In the genomic region with DNA sequence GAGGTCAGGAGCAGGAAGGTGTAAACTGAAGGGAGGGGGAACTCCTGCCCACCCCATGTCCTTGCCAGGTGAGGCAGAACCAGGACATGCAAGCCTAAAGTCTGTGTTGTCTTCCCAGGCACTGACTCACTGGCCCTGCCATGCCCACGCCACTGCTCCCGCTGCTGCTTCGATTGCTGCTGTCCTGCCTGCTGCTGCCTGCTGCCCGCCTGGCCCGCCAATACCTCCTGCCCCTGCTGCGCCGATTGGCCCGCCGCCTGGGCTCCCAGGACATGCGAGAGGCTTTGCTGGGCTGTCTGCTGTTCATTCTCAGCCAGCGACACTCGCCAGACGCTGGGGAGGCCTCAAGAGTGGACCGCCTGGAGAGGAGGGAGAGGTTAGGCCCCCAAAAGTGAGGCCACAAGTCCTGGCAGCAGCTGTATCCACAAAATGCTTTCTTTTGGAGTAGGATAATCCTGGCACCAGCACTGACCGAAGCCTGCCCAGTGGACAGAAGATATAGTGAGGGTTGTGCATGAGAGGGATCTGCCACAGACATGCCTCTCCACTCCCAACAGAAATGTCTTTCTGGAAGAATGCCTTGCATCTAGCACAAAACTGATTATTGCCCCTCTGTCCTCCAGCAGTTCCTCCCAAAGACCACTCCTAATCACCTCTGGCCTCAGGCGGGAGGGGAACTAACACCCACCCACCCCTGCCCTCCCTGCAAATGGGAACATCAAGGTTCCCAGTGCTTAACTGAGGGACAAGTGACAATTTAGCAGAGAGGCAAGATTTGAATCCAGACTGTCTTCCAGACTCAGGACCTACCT, we compare ENCODE assay signal across 8 cellular contexts. TPM values are rescaled to one million over a fixed set of nuclear protein-coding genes. Genes with fewer than 3 reads are reported as not detected.
DNase-seq lines count a peak whose midpoint lies in the region; ATAC-seq and TF ChIP-seq lines count a peak whose summit lies in the region.
"Had no signal": no experiment of that assay in that cellular context is flagged by ENCODE, and none has a peak within 500 bp of the region (broad histone marks: within the 10 kb centered on the region; RNA-seq: fewer than 3 reads in every experiment).

No MANE protein-coding gene starts in this region.

- H3K36me3 ChIP-seq in KMS-11 (ENCODE audit: insufficient read depth), result no peaks in the 10 kb centered on the region
- H3K36me3 ChIP-seq in mammary epithelial cell (ENCODE audit: insufficient read depth, low read length), result peaks cover 2% of the 10 kb centered on the region
- no peaks in the 10 kb centered on the region for H3K36me3 ChIP-seq in liver (ENCODE audit: control insufficient read depth in 4 of 4, insufficient read depth in 3 of 4, low read depth in 1 of 4, low read length in 3 of 4)
- H3K36me3 ChIP-seq in transverse colon, result no peaks in the 10 kb centered on the region

- peak in 1 of 2 donors; percentile 17 for TF ChIP-seq RAD21 in liver (IDR thresholded peaks at IDR 0.05)

- CTCF ChIA-PET in mammary epithelial cell (lab: Charles Lee; ENCODE audit: low non-redundant PET), result no interaction called here

- H3K79me2 ChIP-seq in KMS-11 (ENCODE audit: insufficient read depth, low read depth) (no peaks in the 10 kb centered on the region), mammary epithelial cell (ENCODE audit: insufficient read depth, low read length) (no peaks in the 10 kb centered on the region)

- no peak for TF ChIP-seq EP300 in transverse colon (IDR thresholded peaks at IDR 0.05; ENCODE audit: low read depth)

- no peaks in the 10 kb centered on the region for H3K27me3 ChIP-seq in KMS-11 (ENCODE audit: insufficient read depth, low read depth)
- H3K27me3 ChIP-seq in mammary epithelial cell (ENCODE audit: insufficient read depth, low read length), result no peaks in the 10 kb centered on the region
- no peaks in the 10 kb centered on the region for H3K27me3 ChIP-seq in liver (ENCODE audit: control insufficient read depth in 4 of 4, insufficient read depth in 4 of 4, low read length in 3 of 4)
- H3K27me3 ChIP-seq in transverse colon, result no peaks in the 10 kb centered on the region

- H3K27ac ChIP-seq in KMS-11 (no peak overlapping the region), mammary epithelial cell (ENCODE audit: insufficient read depth, low read depth, low read length) (no peak overlapping the region), liver (ENCODE audit: low read depth in 1 of 2, low read length in 2 of 2) (peak overlapping the region; percentile 82 to 92), transverse colon (peak overlapping the region; percentile 48 to 94 (median 86))

- H3K9me3 ChIP-seq in mammary epithelial cell (replicated peaks; ENCODE audit: insufficient read depth, low read length) (no peaks in the 10 kb centered on the region), liver (ENCODE audit: control insufficient read depth in 4 of 4, low read length in 3 of 4) (no peaks in the 10 kb centered on the region), transverse colon (no peaks in the 10 kb centered on the region)

- in situ Hi-C loops in mammary epithelial cell (cut with MboI; ENCODE audit: low sequenced_read_pairs in 2 of 2), result no loop called here
- in situ Hi-C loops in transverse colon (cut with MboI; ENCODE audit: low pct_ligation_motif_present in 1 of 4, low pct_unique_long_range_greater_than_20kb in 1 of 4, low sequenced_read_pairs in 3 of 4), result no loop called here

- no peak for TF ChIP-seq POLR2A in transverse colon (IDR thresholded peaks at IDR 0.05)

- H4K20me1 ChIP-seq in KMS-11 (ENCODE audit: insufficient read depth) (no peaks in the 10 kb centered on the region), mammary epithelial cell (ENCODE audit: insufficient read depth, low read length) (no peaks in the 10 kb centered on the region)

- BruUV-seq in mammary epithelial cell (replicated peaks; lab: Mats Ljungman, UMichigan), result no TSS peak

- H3K9ac ChIP-seq in KMS-11, result no peak overlapping the region
- H3K9ac ChIP-seq in mammary epithelial cell (ENCODE audit: insufficient read depth, low read length), result no peak overlapping the region
- H3K9ac ChIP-seq in liver (ENCODE audit: low read depth in 1 of 2, low read length in 2 of 2), result peak overlapping the region in 1 of 2 donors; percentile 9

- no peak for TF ChIP-seq CTCF in KMS-11 (conservative IDR thresholded peaks at IDR 0.05; ENCODE audit: low read depth, low read length)
- no peak for TF ChIP-seq CTCF in mammary epithelial cell (conservative IDR thresholded peaks at IDR 0.05 in 1 of 2, IDR thresholded peaks at IDR 0.05 in 1 of 2; ENCODE audit: extremely low read depth in 1 of 2, insufficient read depth in 1 of 2, low read depth in 1 of 2, low read length in 2 of 2)
- no peak for TF ChIP-seq CTCF in liver (IDR thresholded peaks at IDR 0.05; ENCODE audit: low read depth, low read length, missing input control)
- no peak for TF ChIP-seq CTCF in transverse colon (IDR thresholded peaks at IDR 0.05)

- H3K4me2 ChIP-seq in KMS-11 (peak overlapping the region; percentile 93), mammary epithelial cell (ENCODE audit: insufficient read depth, low read depth, low read length) (peak overlapping the region; percentile 58)

- WGBS in mammary epithelial cell (ENCODE audit: low coverage, missing lambda C conversion rate), result 17% methylated on average over 7 of the region's 16 CpGs
- WGBS in liver, result 35% methylated on average over 16 of the region's 16 CpGs
- 70 to 100% methylated on average over 1 to 16 of the region's 16 CpGs for WGBS in transverse colon (ENCODE audit: low coverage in 1 of 2), 2 donors

- H3K4me3 ChIP-seq in KMS-11 (IDR thresholded peaks at IDR 0.05; ENCODE audit: insufficient read depth, low read depth, low read length) (no peak overlapping the region), mammary epithelial cell (replicated peaks in 1 of 3; ENCODE audit: insufficient read depth in 1 of 3, low read depth in 2 of 3, low read length in 3 of 3) (no peak overlapping the region), liver (ENCODE audit: low read depth in 1 of 3, low read length in 3 of 3) (no peak overlapping the region), transverse colon (no peak overlapping the region)

- H2AFZ ChIP-seq in KMS-11 (ENCODE audit: low read depth) (no peak overlapping the region), mammary epithelial cell (ENCODE audit: low read depth, low read length) (peak overlapping the region; percentile 85)

- dilution Hi-C loops in mammary epithelial cell (cut with HindIII; ENCODE audit: low sequenced_read_pairs), result no loop called here

- ATAC-seq in GM21367 (IDR thresholded peaks at IDR 0.05; ENCODE audit: unreplicated experiment) (no peak), GM18870 (IDR thresholded peaks at IDR 0.05; ENCODE audit: unreplicated experiment) (no peak)

- peak; percentile 74 for DNase-seq in mammary epithelial cell
- peak; percentile 42 for DNase-seq in transverse colon
- no peak for DNase-seq in GOT3 (lab: John Stamatoyannopoulos, UW)
- DNase-seq: stimulated activated CD4-positive, alpha-beta T cell treated with anti-CD3 and anti-CD28 coated beads, Interleukin-4, amount 100 ng/mL, for 1 hour had no signal

- H3K4me1 ChIP-seq in KMS-11 (ENCODE audit: low read depth, poor library complexity, severe bottlenecking) (peaks cover 48% of the 10 kb centered on the region), mammary epithelial cell (ENCODE audit: insufficient read depth, low read length) (peaks cover 30% of the 10 kb centered on the region), liver (ENCODE audit: control insufficient read depth in 4 of 4, insufficient read depth in 4 of 4, low read length in 3 of 4) (peaks cover 32 to 59% (median 41%) of the 10 kb centered on the region in 4 donors), transverse colon (peaks cover 24 to 62% (median 48%) of the 10 kb centered on the region in 4 donors)

- intact Hi-C loops in mammary epithelial cell (cut with micrococcal nuclease) (no loop called here), transverse colon (cut with DNase I; ENCODE audit: low total_unique reads) (no loop called here)

TF ChIP-seq in liver, 16 proteins besides CTCF, POLR2A, EP300 and RAD21:
- peak; percentile 21 for TF ChIP-seq YY1 (IDR thresholded peaks at IDR 0.05)
- TF ChIP-seq RXRA (IDR thresholded peaks at IDR 0.05), result peak in 1 of 2 donors; percentile 36
- peak in 1 of 2 donors; percentile 32 for TF ChIP-seq HNF4A (conservative IDR thresholded peaks at IDR 0.05)
- TF ChIP-seq FOXA1 (IDR thresholded peaks at IDR 0.05), result no peak
TF ChIP-seq in liver: peak in this region for 3.

RNA-seq across cellular contexts. Expression of a gene that starts 0.8 kb away (rescaled TPM):
- under 1 TPM in 1 of 2 donors, not detected in 1; 0.17 TPM for total RNA-seq in mammary epithelial cell
- polyA plus RNA-seq in mammary epithelial cell, result 0.12 TPM
- polyA minus RNA-seq in mammary epithelial cell, result not detected
- not detected for total RNA-seq in liver
- under 1 TPM in 1 of 2 donors, not detected in 1; 0.14 TPM for polyA plus RNA-seq in liver
- total RNA-seq in transverse colon, result under 1 TPM in 1 of 4 donors, not detected in 3; 0.95 TPM

RNA-seq across cellular contexts. Expression of a gene that starts 5.9 kb away (rescaled TPM):
- 10 to 100 TPM; 45.7 to 55.5 TPM for total RNA-seq in mammary epithelial cell
- 156 TPM for polyA plus RNA-seq in mammary epithelial cell
- polyA minus RNA-seq in mammary epithelial cell, result 157 TPM
- total RNA-seq in liver, result 10 to 100 TPM; 15.8 to 67.2 TPM
- 10 to 100 TPM; 15.1 to 17.5 TPM for polyA plus RNA-seq in liver
- 10 to 100 TPM; 25.1 to 45.2 (median 35.6) TPM for total RNA-seq in transverse colon

RNA-seq across cellular contexts. Expression of a gene that starts 29.4 kb away (rescaled TPM):
- 100 to 1,000 TPM; 872 to 986 TPM for total RNA-seq in mammary epithelial cell
- 1,054 TPM for polyA plus RNA-seq in mammary epithelial cell
- 1,190 TPM for polyA minus RNA-seq in mammary epithelial cell
- 100 to 1,000 TPM; 170 to 281 TPM for total RNA-seq in liver
- 100 to 1,000 TPM; 129 to 235 TPM for polyA plus RNA-seq in liver
- 100 to 1,000 TPM; 105 to 371 (median 242) TPM for total RNA-seq in transverse colon

RNA-seq across cellular contexts. Expression of a gene that starts 39.8 kb away (rescaled TPM):
- total RNA-seq in mammary epithelial cell (10 to 100 TPM; 72.6 to 76.3 TPM), liver (10 to 100 TPM; 19.8 to 22.4 TPM), transverse colon (10 to 100 TPM in 3 of 4 donors, 1 to 10 TPM in 1; 9.0 to 36.4 (median 22.5) TPM)
- polyA plus RNA-seq in mammary epithelial cell (134 TPM), liver (10 to 100 TPM; 18.9 to 27.0 TPM)
- 104 TPM for polyA minus RNA-seq in mammary epithelial cell

RNA-seq across cellular contexts. Expression of a gene that starts 47.8 kb away (rescaled TPM):
- 10 to 100 TPM in 1 of 2 donors, 1 to 10 TPM in 1; 4.7 to 10.4 TPM for total RNA-seq in mammary epithelial cell
- 6.6 TPM for polyA plus RNA-seq in mammary epithelial cell
- 2.8 TPM for polyA minus RNA-seq in mammary epithelial cell
- total RNA-seq in liver, result 1 to 10 TPM; 4.9 TPM
- 1 to 10 TPM; 3.7 to 4.6 TPM for polyA plus RNA-seq in liver
- total RNA-seq in transverse colon, result 10 to 100 TPM in 3 of 4 donors, 1 to 10 TPM in 1; 2.6 to 67.3 (median 19.0) TPM

Comparison
In these comparisons a context has a peak if more than half of its experiments do, and no peak if none do; other contexts are left out.
1. H3K27ac ChIP-seq: peak in liver (2 of 2) and transverse colon (4 of 4); none in KMS-11 (single experiment) and mammary epithelial cell (single experiment).